In the genomic region with DNA sequence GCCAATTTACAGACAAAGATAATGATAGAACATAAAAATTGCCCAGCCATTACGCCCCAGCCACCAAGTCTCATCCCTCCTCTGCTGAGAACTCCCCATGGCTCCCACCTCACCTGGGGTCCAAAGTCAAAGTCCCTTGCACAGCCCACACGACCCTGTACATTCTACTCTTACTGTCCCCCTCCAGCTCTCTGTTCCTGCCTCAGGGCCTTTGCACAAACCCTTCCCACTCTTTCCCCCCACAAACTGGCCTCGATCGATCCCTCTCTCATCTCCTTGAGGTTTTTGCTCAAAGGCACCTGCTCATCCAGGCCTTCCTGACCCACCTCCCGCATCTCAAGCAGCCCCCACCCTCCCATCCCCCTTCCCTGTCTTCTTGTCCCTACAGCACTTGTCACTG, we compare ENCODE assay signal across 14 cellular contexts. TPM values are rescaled to one million over a fixed set of nuclear protein-coding genes. Genes with fewer than 3 reads are reported as not detected.
DNase-seq lines count a peak whose midpoint lies in the region; ATAC-seq and TF ChIP-seq lines count a peak whose summit lies in the region.
"Had no signal": no experiment of that assay in that cellular context is flagged by ENCODE, and none has a peak within 500 bp of the region (broad histone marks: within the 10 kb centered on the region; RNA-seq: fewer than 3 reads in every experiment).

No MANE protein-coding gene starts in this region.

- peak overlapping the region; percentile 51 for H3K4me3 Mint-ChIP-seq in CD8-positive, alpha-beta T cell
- H3K4me3 Mint-ChIP-seq in endothelial cell (ENCODE audit: unreplicated experiment): peak overlapping the region; percentile 93

- TF ChIP-seq RAD21 in IMR-90 (IDR thresholded peaks at IDR 0.05; ENCODE audit: low read length): no peak

- H3K27me3 ChIP-seq in CD8-positive, alpha-beta T cell (ENCODE audit: insufficient read depth, low read length): peaks cover 12% of the 10 kb centered on the region
- H3K27me3 ChIP-seq in IMR-90 (ENCODE audit: control insufficient read depth, insufficient read depth, low read length) (no peaks in the 10 kb centered on the region), prostate gland (replicated peaks; ENCODE audit: insufficient read depth) (no peaks in the 10 kb centered on the region)

- no peaks in the 10 kb centered on the region for H3K9me3 Mint-ChIP-seq in CD8-positive, alpha-beta T cell
- H3K9me3 Mint-ChIP-seq in endothelial cell (ENCODE audit: unreplicated experiment): no peaks in the 10 kb centered on the region

- H3K36me3 ChIP-seq in CD8-positive, alpha-beta T cell (ENCODE audit: insufficient read depth, low read length): no peaks in the 10 kb centered on the region
- no peaks in the 10 kb centered on the region for H3K36me3 ChIP-seq in IMR-90 (ENCODE audit: control insufficient read depth, insufficient read depth, low read length)
- no peaks in the 10 kb centered on the region for H3K36me3 ChIP-seq in prostate gland

- H4K91ac ChIP-seq in IMR-90 (ENCODE audit: insufficient read depth, low read depth, low read length): no peak overlapping the region

- H3K4me2 ChIP-seq in IMR-90 (ENCODE audit: low read depth, low read length): peak overlapping the region; percentile 94; the same call in 1 of the 2 replicates

- H3K18ac ChIP-seq in IMR-90 (ENCODE audit: low read depth, low read length): no peak overlapping the region

- H4K8ac ChIP-seq in IMR-90 (ENCODE audit: low read depth in 2 of 2, low read length in 2 of 2): no peak overlapping the region; a peak in 1 of 4 replicates

- ATAC-seq in CD8-positive, alpha-beta T cell: no peak
- ATAC-seq in IMR-90 (ENCODE audit: low read depth): no peak
- ATAC-seq: esophagus mucosa had no signal

- no peak overlapping the region for H4K5ac ChIP-seq in IMR-90 (ENCODE audit: low read depth, low read length)

- DNase-seq in CD8-positive, alpha-beta T cell: no peak
- DNase-seq in IMR-90 (no peak), endothelial cell (ENCODE audit: low spot score) (no peak), prostate gland (ENCODE audit: low spot score) (no peak), cortex of kidney (lab: John Stamatoyannopoulos, UW) (no peak), SW 1271 (lab: John Stamatoyannopoulos, UW) (no peak), HEK293T (ENCODE audit: extremely low spot score) (no peak)
- DNase-seq in stimulated activated CD4-positive, alpha-beta T cell treated with anti-CD3 and anti-CD28 coated beads, Interleukin-2, amount 100 ng/mL, for 48 hours: no peak
- DNase-seq: NCI-H1092 treated with DMSO at 0.1 percent for 48 hours; stimulated activated CD4-positive, alpha-beta T cell treated with anti-CD3 and anti-CD28 coated beads, Interleukin-15, amount 100 ng/mL, for 24 hours had no signal

- no peak for TF ChIP-seq CTCF in CD8-positive, alpha-beta T cell (IDR thresholded peaks at IDR 0.05)
- TF ChIP-seq CTCF in IMR-90 (conservative IDR thresholded peaks at IDR 0.05; ENCODE audit: low read depth, low read length): no peak
- no peak for TF ChIP-seq CTCF in endothelial cell (IDR thresholded peaks at IDR 0.05; ENCODE audit: unreplicated experiment)
- no peak for TF ChIP-seq CTCF in prostate gland (IDR thresholded peaks at IDR 0.05)

- no peaks in the 10 kb centered on the region for H3K9me3 ChIP-seq in CD8-positive, alpha-beta T cell (ENCODE audit: low read length)
- H3K9me3 ChIP-seq in IMR-90 (ENCODE audit: control insufficient read depth, insufficient read depth, low read length): no peaks in the 10 kb centered on the region
- no peaks in the 10 kb centered on the region for H3K9me3 ChIP-seq in prostate gland

- dilution Hi-C loops in IMR-90 (cut with HindIII; ENCODE audit: low sequenced_read_pairs, unreplicated experiment): no loop called here

- no peak overlapping the region for H2BK120ac ChIP-seq in IMR-90 (ENCODE audit: low read depth, low read length)

- peak overlapping the region; percentile 1; the same call in 1 of the 2 replicates for H2AK5ac ChIP-seq in IMR-90 (ENCODE audit: low read depth, low read length)

- H3K79me1 ChIP-seq in IMR-90 (ENCODE audit: low read depth in 1 of 2, low read length in 2 of 2): peaks cover 6 to 15% of the 10 kb centered on the region in 2 experiments; a peak in 2 of 4 replicates

- H3K4me1 Mint-ChIP-seq in CD8-positive, alpha-beta T cell (ENCODE audit: low read depth): no peaks in the 10 kb centered on the region
- H3K4me1 Mint-ChIP-seq in endothelial cell (ENCODE audit: unreplicated experiment): peaks cover 35% of the 10 kb centered on the region

- CTCF ChIA-PET in CD8-positive, alpha-beta T cell (lab: Charles Lee): no interaction called here
- CTCF ChIA-PET in IMR-90 (lab: Yijun Ruan, JAX) (no interaction called here), HEK293T (lab: Yijun Ruan, JAX) (no interaction called here)

- H3K27me3 Mint-ChIP-seq in CD8-positive, alpha-beta T cell (ENCODE audit: low read depth): peaks cover 42% of the 10 kb centered on the region
- peaks cover 15% of the 10 kb centered on the region for H3K27me3 Mint-ChIP-seq in endothelial cell (ENCODE audit: unreplicated experiment)

- intact Hi-C loops in CD8-positive, alpha-beta T cell (cut with DNase I, micrococcal nuclease): no loop called here
- intact Hi-C loops in IMR-90 (cut with micrococcal nuclease): loop anchor here (1.0 kb wide), 1 partner anchor 124 kb away; no protein-coding TSS in a partner anchor
- intact Hi-C loops in prostate gland (cut with DNase I): no loop called here

- WGBS in IMR-90 (ENCODE audit: extremely low coverage in 2 of 2, insufficient read length in 1 of 2), 2 experiments: 79% methylated on average over 3 of the region's 5 CpGs; no CpG with 5 or more reads in 1 of the 2 experiments
- 77% methylated on average over 5 of the region's 5 CpGs for WGBS in prostate gland

- no peak overlapping the region for H2BK15ac ChIP-seq in IMR-90 (ENCODE audit: low read depth, low read length)

- no peak overlapping the region for H3K14ac ChIP-seq in IMR-90 (replicated peaks; ENCODE audit: low read depth, low read length)

- no peak overlapping the region for H3K56ac ChIP-seq in IMR-90 (ENCODE audit: extremely low read depth, insufficient read depth, low read length)

- no TSS peak for BruUV-seq in IMR-90 (replicated peaks; lab: Mats Ljungman, UMichigan)

- no peaks in the 10 kb centered on the region for H3K36me3 Mint-ChIP-seq in CD8-positive, alpha-beta T cell
- no peaks in the 10 kb centered on the region for H3K36me3 Mint-ChIP-seq in endothelial cell (ENCODE audit: low read depth, unreplicated experiment)

- no peak overlapping the region for H2AFZ ChIP-seq in IMR-90 (replicated peaks; ENCODE audit: low read length, poor library complexity)

- no peaks in the 10 kb centered on the region for H3K9me1 ChIP-seq in IMR-90 (ENCODE audit: insufficient read depth, low read length)

- no peak overlapping the region for H2BK20ac ChIP-seq in IMR-90 (ENCODE audit: low read depth, low read length)

- H3K4ac ChIP-seq in IMR-90 (ENCODE audit: low read depth, low read length): no peak overlapping the region

- POLR2A ChIA-PET in CD8-positive, alpha-beta T cell (lab: Charles Lee): interaction anchor here (0.5 kb wide), 1 partner anchor 69 kb away, joined by 7 read pairs; no protein-coding TSS in a partner anchor
- POLR2A ChIA-PET in IMR-90 (lab: Charles Lee; ENCODE audit: unreplicated experiment) (no interaction called here), HEK293T (lab: Yijun Ruan, JAX) (no interaction called here)

- no peaks in the 10 kb centered on the region; the same call in 1 of the 2 replicates for H4K20me1 ChIP-seq in IMR-90 (ENCODE audit: insufficient read depth, low read length)

- no peak overlapping the region; the same call in 1 of the 2 replicates for H3K23ac ChIP-seq in IMR-90 (ENCODE audit: low read depth, low read length)

- no peak overlapping the region for H2AK9ac ChIP-seq in IMR-90 (replicated peaks; ENCODE audit: low read depth, low read length, poor library complexity)

- in situ Hi-C loops in IMR-90 (cut with MboI; ENCODE audit: low sequenced_read_pairs): no loop called here

- H3K4me1 ChIP-seq in CD8-positive, alpha-beta T cell (ENCODE audit: insufficient read depth, low read length): peaks cover 4% of the 10 kb centered on the region
- H3K4me1 ChIP-seq in IMR-90 (ENCODE audit: control insufficient read depth, insufficient read depth, low read length): peaks cover 7% of the 10 kb centered on the region
- H3K4me1 ChIP-seq in prostate gland (replicated peaks): no peaks in the 10 kb centered on the region

- TF ChIP-seq POLR2A in IMR-90 (IDR thresholded peaks at IDR 0.05; ENCODE audit: low read depth, low read length) (no peak), prostate gland (IDR thresholded peaks at IDR 0.05) (no peak)

- no peak overlapping the region for H2BK5ac ChIP-seq in IMR-90 (ENCODE audit: low read depth, low read length, poor library complexity, severe bottlenecking)

- no peak overlapping the region for H3K27ac Mint-ChIP-seq in CD8-positive, alpha-beta T cell
- peak overlapping the region; percentile 51 for H3K27ac Mint-ChIP-seq in endothelial cell (ENCODE audit: unreplicated experiment)

- no peak overlapping the region for H3K9ac ChIP-seq in IMR-90 (ENCODE audit: low read depth, low read length)

- H3K27ac ChIP-seq in CD8-positive, alpha-beta T cell (ENCODE audit: low read depth, low read length): no peak overlapping the region
- H3K27ac ChIP-seq in IMR-90 (ENCODE audit: insufficient read depth, low read length) (no peak overlapping the region), prostate gland (peak overlapping the region; percentile 79 to 86)
- H3K27ac ChIP-seq: VCaP had no signal

- H3K4me3 ChIP-seq in CD8-positive, alpha-beta T cell (ENCODE audit: low read depth, low read length): no peak overlapping the region
- H3K4me3 ChIP-seq in IMR-90 (ENCODE audit: insufficient read depth, low read depth, low read length) (no peak overlapping the region), prostate gland (no peak overlapping the region)

RNA-seq across cellular contexts. Expression of gene DOCK6, which starts 1.3 kb away (rescaled TPM):
- under 1 TPM; 0.19 to 0.54 TPM for total RNA-seq in CD8-positive, alpha-beta T cell
- total RNA-seq in IMR-90 (2012; rRNA removed): 4.4 and 5.0 TPM in 2 replicates
- polyA plus RNA-seq in IMR-90 (2012; rRNA removed): 17.7 and 18.4 TPM in 2 replicates
- 6.9 and 15.1 TPM in 2 replicates for polyA plus RNA-seq in IMR-90 (2012; cell fraction: cytosol; rRNA removed)
- 64.0 and 119 TPM in 2 replicates for polyA plus RNA-seq in IMR-90 (2012; cell fraction: nucleus; rRNA removed; ENCODE audit: low replicate concordance)
- total RNA-seq in endothelial cell (ENCODE audit: unreplicated experiment): 411 TPM
- total RNA-seq in prostate gland: 10 to 100 TPM; 21.6 to 38.7 TPM

RNA-seq across cellular contexts. Expression of gene ANGPTL8, which starts 21.6 kb away (rescaled TPM):
- not detected for total RNA-seq in CD8-positive, alpha-beta T cell
- total RNA-seq in IMR-90 (2012; rRNA removed) (not detected in 2 replicates), endothelial cell (ENCODE audit: unreplicated experiment) (not detected), prostate gland (not detected)
- not detected in 2 replicates for polyA plus RNA-seq in IMR-90 (2012; rRNA removed)
- polyA plus RNA-seq in IMR-90 (2012; cell fraction: cytosol; rRNA removed): 0.09 TPM in 1 of 2 replicates, not detected in the other
- 0.34 and 0.60 TPM in 2 replicates for polyA plus RNA-seq in IMR-90 (2012; cell fraction: nucleus; rRNA removed; ENCODE audit: low replicate concordance)
- total RNA-seq: esophagus mucosa, lung microvascular endothelial cell had no signal

RNA-seq across cellular contexts. Expression of gene TSPAN16, which starts 35.0 kb away (rescaled TPM):
- total RNA-seq in CD8-positive, alpha-beta T cell: not detected
- not detected in 2 replicates for total RNA-seq in IMR-90 (2012; rRNA removed)
- polyA plus RNA-seq in IMR-90 (2012; rRNA removed): not detected in 2 replicates
- not detected in 2 replicates for polyA plus RNA-seq in IMR-90 (2012; cell fraction: cytosol; rRNA removed)
- not detected in 2 replicates for polyA plus RNA-seq in IMR-90 (2012; cell fraction: nucleus; rRNA removed; ENCODE audit: low replicate concordance)
- total RNA-seq in endothelial cell (ENCODE audit: unreplicated experiment): not detected
- 1 to 10 TPM in 1 of 2 donors, not detected in 1; 4.2 TPM for total RNA-seq in prostate gland
- total RNA-seq: esophagus mucosa, lung microvascular endothelial cell had no signal
- polyA plus RNA-seq: thymus had no signal

Comparison
In these comparisons a context has a peak if more than half of its experiments do, and no peak if none do; other contexts are left out.
1. H3K27ac ChIP-seq: peak in prostate gland (2 of 2); none in CD8-positive, alpha-beta T cell (single experiment) and IMR-90 (single experiment).
2. RNA of gene DOCK6, which starts 1.3 kb away (total RNA-seq): 411 TPM in endothelial cell (single experiment); 21.6 to 38.7 TPM in prostate gland, 4.4 to 5.0 TPM in IMR-90 and 0.19 to 0.54 TPM in CD8-positive, alpha-beta T cell; every median in the first group is over 10 times any median in the second.